ENCODE assay signal across 1 cellular context in genomic region chr2:202238234-202239197, GRCh38.
TF ChIP-seq lines count a peak whose summit lies in the region.

SUMO1 (minus strand) TSS chr2:202238597; CDS start chr2:202238451, 146 bp downstream.

TF ChIP-seq in HepG2, 621 proteins besides CTCF, POLR2A, EP300 and RAD21 (continued from another document and continues in another):
- TF ChIP-seq ZNF552 (CRISPR knock-in tag; IDR thresholded peaks at IDR 0.05; ENCODE audit: borderline replicate concordance) (peak; percentile 90; the same call in 1 of the 2 replicates), HOMEZ (CRISPR knock-in tag; IDR thresholded peaks at IDR 0.05; ENCODE audit: low read depth) (peak; percentile 68; the same call in 1 of the 2 replicates), ZNF121 (CRISPR knock-in tag; IDR thresholded peaks at IDR 0.05) (no peak), ZNF232 (CRISPR knock-in tag; IDR thresholded peaks at IDR 0.05; ENCODE audit: borderline replicate concordance) (peak; percentile 61; the same call in 1 of the 2 replicates), EED (CRISPR knock-in tag; IDR thresholded peaks at IDR 0.05) (peak; percentile 38), ZNF790 (CRISPR knock-in tag; IDR thresholded peaks at IDR 0.05; ENCODE audit: borderline replicate concordance) (no peak; the same call in 1 of the 2 replicates), ZFP91 (CRISPR knock-in tag; IDR thresholded peaks at IDR 0.05; ENCODE audit: borderline replicate concordance) (peak; percentile 71), ZNF556 (CRISPR knock-in tag; IDR thresholded peaks at IDR 0.05; ENCODE audit: borderline replicate concordance) (peak; percentile 21; the same call in 1 of the 2 replicates), ZNF737 (CRISPR knock-in tag; IDR thresholded peaks at IDR 0.05; ENCODE audit: borderline replicate concordance) (no peak), ZNF674 (CRISPR knock-in tag; IDR thresholded peaks at IDR 0.05; ENCODE audit: low read depth) (0 out of 2 replicates have a peak, but pooled peaks have one; percentile 67), CERS6 (CRISPR knock-in tag; IDR thresholded peaks at IDR 0.05) (no peak), HBP1 (CRISPR knock-in tag; IDR thresholded peaks at IDR 0.05; ENCODE audit: low read depth) (no peak; the same call in 1 of the 2 replicates), PTBP1 (IDR thresholded peaks at IDR 0.05; ENCODE audit: low read depth, low read length, poor library complexity, severe bottlenecking) (no peak), ZNF280D (CRISPR knock-in tag; IDR thresholded peaks at IDR 0.05) (peak; percentile 89), RBM22 (optimal IDR thresholded peaks at IDR 0.05; ENCODE audit: low read length) (no peak), YEATS4 (CRISPR knock-in tag; IDR thresholded peaks at IDR 0.05; ENCODE audit: borderline replicate concordance) (peak; percentile 93), MXD3 (CRISPR knock-in tag; IDR thresholded peaks at IDR 0.05) (peak; percentile 84), ZNF781 (CRISPR knock-in tag; IDR thresholded peaks at IDR 0.05; ENCODE audit: borderline replicate concordance, not compliant biosample characterization) (peak; percentile 19), DRAP1 (CRISPR knock-in tag; IDR thresholded peaks at IDR 0.05) (peak; percentile 82), ZNF44 (CRISPR knock-in tag; IDR thresholded peaks at IDR 0.05) (0 out of 2 replicates have a peak, but pooled peaks have one; percentile 36), MYNN (CRISPR knock-in tag; IDR thresholded peaks at IDR 0.05; ENCODE audit: low read depth) (no peak), KDM6A (CRISPR knock-in tag; IDR thresholded peaks at IDR 0.05; ENCODE audit: low read depth) (0 out of 2 replicates have a peak, but pooled peaks have one; percentile 28), GATAD1 (CRISPR knock-in tag; IDR thresholded peaks at IDR 0.05) (peak; percentile 95), ZNF609 (CRISPR knock-in tag; IDR thresholded peaks at IDR 0.05; ENCODE audit: borderline replicate concordance) (0 out of 2 replicates have a peak, but pooled peaks have one; percentile 21), KLF6 (CRISPR knock-in tag; IDR thresholded peaks at IDR 0.05) (peak; percentile 83), CSRNP2 (CRISPR knock-in tag; conservative IDR thresholded peaks at IDR 0.05; ENCODE audit: low read depth) (0 out of 2 replicates have a peak, but pooled peaks have one; percentile 27), ZNF576 (CRISPR knock-in tag; IDR thresholded peaks at IDR 0.05) (peak; percentile 87; the same call in 1 of the 2 replicates), ERF (CRISPR knock-in tag; IDR thresholded peaks at IDR 0.05) (peak; percentile 67), HOXA7 (CRISPR knock-in tag; IDR thresholded peaks at IDR 0.05) (peak; percentile 93), FOXM1 (CRISPR knock-in tag; IDR thresholded peaks at IDR 0.05) (no peak), KLF16 (CRISPR knock-in tag; IDR thresholded peaks at IDR 0.05) (peak in 1 of 2 experiments; percentile 59; a peak in 1 of 4 replicates), ARID2 (CRISPR knock-in tag; IDR thresholded peaks at IDR 0.05; ENCODE audit: borderline replicate concordance) (peak; percentile 82), GPBP1L1 (CRISPR knock-in tag; IDR thresholded peaks at IDR 0.05) (no peak), RCOR2 (CRISPR knock-in tag; IDR thresholded peaks at IDR 0.05) (no peak), ZXDC (CRISPR knock-in tag; IDR thresholded peaks at IDR 0.05) (0 out of 2 replicates have a peak, but pooled peaks have one; percentile 61), PHF21A (CRISPR knock-in tag; IDR thresholded peaks at IDR 0.05) (no peak)
